ENCODE assay signal across 1 cellular context in the genomic region with DNA sequence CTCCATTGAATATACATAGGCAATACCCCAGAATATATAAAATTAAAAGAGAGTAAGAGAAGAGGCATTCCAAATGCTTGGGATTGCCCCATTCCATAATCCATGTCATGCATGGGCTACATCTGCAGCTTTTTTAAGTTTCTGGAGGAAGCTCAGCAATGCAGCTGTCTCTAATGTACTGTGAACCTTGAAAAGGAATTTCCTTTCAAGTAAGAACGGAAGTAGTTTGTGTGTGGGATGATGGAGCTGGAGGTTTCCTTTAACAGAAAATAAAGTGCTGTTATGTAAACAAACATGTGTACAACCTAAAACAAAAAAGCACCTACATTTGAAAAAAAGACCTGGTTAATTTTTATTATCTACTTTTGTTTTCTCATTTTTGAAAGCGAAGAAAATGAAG.
TF ChIP-seq lines count a peak whose summit lies in the region.

No MANE protein-coding gene starts in this region.

TF ChIP-seq in GM23338, 12 proteins besides CTCF, POLR2A, EP300 and RAD21 (continued from another document):
- no peak for TF ChIP-seq EZH2 (IDR thresholded peaks at IDR 0.05; ENCODE audit: low read depth, unreplicated experiment)
- no peak for TF ChIP-seq ZNF331 (CRISPR knock-in tag; IDR thresholded peaks at IDR 0.05; ENCODE audit: low read depth)
- TF ChIP-seq STAT1 (IDR thresholded peaks at IDR 0.05; ENCODE audit: unreplicated experiment) = no peak
- TF ChIP-seq JUNB (IDR thresholded peaks at IDR 0.05; ENCODE audit: unreplicated experiment) = no peak
- no peak for TF ChIP-seq CREB1 (CRISPR knock-in tag; IDR thresholded peaks at IDR 0.05; ENCODE audit: low read depth)
- TF ChIP-seq ZNF114 (CRISPR knock-in tag; IDR thresholded peaks at IDR 0.05) = no peak
